ENCODE assay signal across 1 cellular context in genomic region chr9:73714294-73714693, GRCh38.
TF ChIP-seq lines count a peak whose summit lies in the region.

No MANE protein-coding gene starts in this region.

TF ChIP-seq in SK-N-SH treated with all-trans-retinoic acid at 6 μM for 48 hours, 23 proteins besides CTCF, POLR2A, EP300 and RAD21 (continued from another document):
- no peak for TF ChIP-seq TSHZ2 (CRISPR knock-in tag; IDR thresholded peaks at IDR 0.05)
- TF ChIP-seq ZFP30 (CRISPR knock-in tag; IDR thresholded peaks at IDR 0.05) = no peak
- TF ChIP-seq ZNF70 (CRISPR knock-in tag; IDR thresholded peaks at IDR 0.05) = no peak
- no peak for TF ChIP-seq ZFP3 (CRISPR knock-in tag; IDR thresholded peaks at IDR 0.05)
